In genomic region chr17:17232303-17232621, GRCh38 we compare ENCODE assay signal across 12 cellular contexts.
"Had no signal": no experiment of that assay in that cellular context is flagged by ENCODE, and none has a peak within 500 bp of the region (broad histone marks: within the 10 kb centered on the region; RNA-seq: fewer than 3 reads in every experiment).

No MANE protein-coding gene starts in this region.

- H3K27ac Mint-ChIP-seq: activated T-helper 2 cell treated with anti-CD3 and anti-CD28 coated beads, Interferon-gamma antibody, Interleukin-2, Interleukin-4, amounts not matched to agents 10 μg/mL and 5 μg/mL and 100 μg/mL, durations not matched to agents 14 hours and 24 hours and 36 hours; dendritic cell treated with granulocyte-macrophage colony-stimulating factor and Interleukin-4, amounts not matched to agents 40 ng/mL and 50 ng/mL, for 4 days; endodermal cell; natural killer cell treated with Interleukin-12 subunit alpha and Interleukin-12 subunit beta and Interleukin-15 and Interleukin-18, amount 100 ng/mL, for 72 hours had no signal

- H3K4me3 Mint-ChIP-seq: dendritic cell treated with granulocyte-macrophage colony-stimulating factor and Interleukin-4, amounts not matched to agents 40 ng/mL and 50 ng/mL, for 4 days; endodermal cell; immature natural killer cell; natural killer cell treated with Interleukin-12 subunit alpha and Interleukin-12 subunit beta and Interleukin-15 and Interleukin-18, amount 100 ng/mL, for 72 hours; stimulated activated naive CD8-positive, alpha-beta T cell treated with anti-CD3 and anti-CD28 coated beads, Interleukin-15, amount 100 ng/mL, for 72 hours had no signal

- DNase-seq: activated naive CD4-positive, alpha-beta T cell treated with anti-CD3 and anti-CD28 coated beads, Interleukin-2, amount 50 U/mL, for 16 hours; adrenal gland; endodermal cell; erythroblast; immature natural killer cell; stimulated activated CD4-positive, alpha-beta T cell treated with anti-CD3 and anti-CD28 coated beads, Interleukin-4, amount 100 ng/mL, for 24 hours; stimulated activated naive CD8-positive, alpha-beta T cell treated with anti-CD3 and anti-CD28 coated beads, Interleukin-15, amount 100 ng/mL, for 72 hours had no signal

- H3K9me3 ChIP-seq: adrenal gland, sigmoid colon, thoracic aorta had no signal

- ATAC-seq: natural killer cell treated with Interleukin-12 subunit alpha and Interleukin-12 subunit beta and Interleukin-15 and Interleukin-18, amount 100 ng/mL, for 72 hours; stimulated activated naive CD8-positive, alpha-beta T cell treated with anti-CD3 and anti-CD28 coated beads, Interleukin-15, amount 100 ng/mL, for 72 hours had no signal

- H3K9me3 Mint-ChIP-seq: activated T-helper 2 cell treated with anti-CD3 and anti-CD28 coated beads, Interferon-gamma antibody, Interleukin-2, Interleukin-4, amounts not matched to agents 10 μg/mL and 5 μg/mL and 100 μg/mL, durations not matched to agents 14 hours and 24 hours and 36 hours; dendritic cell treated with granulocyte-macrophage colony-stimulating factor and Interleukin-4, amounts not matched to agents 40 ng/mL and 50 ng/mL, for 4 days; endodermal cell; immature natural killer cell; natural killer cell treated with Interleukin-12 subunit alpha and Interleukin-12 subunit beta and Interleukin-15 and Interleukin-18, amount 100 ng/mL, for 72 hours; stimulated activated naive CD8-positive, alpha-beta T cell treated with anti-CD3 and anti-CD28 coated beads, Interleukin-15, amount 100 ng/mL, for 72 hours had no signal

- H3K4me3 ChIP-seq: adrenal gland, sigmoid colon, thoracic aorta had no signal

- H3K27ac ChIP-seq: adrenal gland, sigmoid colon, thoracic aorta had no signal

- H3K27me3 Mint-ChIP-seq: dendritic cell treated with granulocyte-macrophage colony-stimulating factor and Interleukin-4, amounts not matched to agents 40 ng/mL and 50 ng/mL, for 4 days; natural killer cell treated with Interleukin-12 subunit alpha and Interleukin-12 subunit beta and Interleukin-15 and Interleukin-18, amount 100 ng/mL, for 72 hours; stimulated activated naive CD8-positive, alpha-beta T cell treated with anti-CD3 and anti-CD28 coated beads, Interleukin-15, amount 100 ng/mL, for 72 hours had no signal

- H3K27me3 ChIP-seq: adrenal gland, sigmoid colon had no signal
